In the genomic region with DNA sequence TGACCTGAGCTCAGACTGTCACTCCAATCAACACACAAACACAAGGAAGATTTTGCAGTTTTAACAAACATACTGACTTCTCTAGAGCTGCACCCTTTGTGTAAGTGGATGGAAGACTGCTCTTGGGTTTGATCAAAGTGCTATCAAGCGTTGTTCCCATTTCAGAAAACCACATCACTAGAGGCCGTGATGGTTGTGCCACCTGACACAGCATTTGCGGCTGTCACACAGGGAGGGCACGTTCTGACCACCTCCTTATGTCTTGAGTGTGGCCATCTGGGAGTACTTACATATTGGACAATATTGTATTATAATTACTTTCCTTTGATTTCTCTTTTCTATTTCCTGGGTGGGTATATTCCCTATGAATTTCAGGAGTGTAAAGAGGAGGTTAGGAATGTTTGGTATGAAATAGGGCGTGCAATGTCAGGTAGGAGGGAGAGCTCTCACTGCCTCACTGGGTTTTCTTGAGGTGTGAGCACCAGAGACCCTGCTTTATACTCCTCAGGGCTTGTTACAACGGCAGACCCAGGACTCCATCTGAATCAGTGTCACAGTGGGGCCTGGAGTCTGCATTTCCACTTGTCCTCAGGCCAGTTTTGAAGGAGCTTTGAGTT, we compare ENCODE assay signal across 11 cellular contexts.
DNase-seq lines count a peak whose midpoint lies in the region; ATAC-seq and TF ChIP-seq lines count a peak whose summit lies in the region.
"Had no signal": no experiment of that assay in that cellular context is flagged by ENCODE, and none has a peak within 500 bp of the region (broad histone marks: within the 10 kb centered on the region; RNA-seq: fewer than 3 reads in every experiment).

No MANE protein-coding gene starts in this region.

- DNase-seq in activated T-cell treated with anti-CD3 and anti-CD28 coated beads, Interleukin-2, amount 50 U/mL, for 24 hours = no peak
- no peak for DNase-seq in activated T-cell treated with anti-CD3 and anti-CD28 coated beads, Interleukin-2, amount 50 U/mL, for 4 hours
- no peak for DNase-seq in stimulated activated naive B cell treated with anti-CD40 and anti-IgM and Interleukin-4, amounts not matched to agents 10 μg/mL and 1 μg/mL and 100 μg/mL, for 72 hours
- DNase-seq in NCI-H2227 (lab: John Stamatoyannopoulos, UW; ENCODE audit: unreplicated experiment) (no peak), gastrocnemius medialis (no peak)

- peaks cover 8% of the 10 kb centered on the region for H3K4me1 Mint-ChIP-seq in activated T-cell treated with anti-CD3 and anti-CD28 coated beads, Interleukin-2, amount 50 U/mL, for 24 hours (ENCODE audit: low read depth)
- H3K4me1 Mint-ChIP-seq in activated T-cell treated with anti-CD3 and anti-CD28 coated beads, Interleukin-2, amount 50 U/mL, for 4 hours (ENCODE audit: low read depth) = peaks cover 7% of the 10 kb centered on the region
- H3K4me1 Mint-ChIP-seq in activated T-helper 17 cell treated with anti-CD3 and anti-CD28 coated beads, Interleukin-2, amount 50 U/mL, for 72 hours = no peaks in the 10 kb centered on the region
- peaks cover 19 to 35% of the 10 kb centered on the region in 2 donors for H3K4me1 Mint-ChIP-seq in stimulated activated naive B cell treated with anti-CD40 and anti-IgM and Interleukin-4, amounts not matched to agents 10 μg/mL and 1 μg/mL and 100 μg/mL, for 72 hours

- in situ Hi-C loops in gastrocnemius medialis (cut with MboI; ENCODE audit: low sequenced_read_pairs in 4 of 4) = loop anchor here (5.0 to 25.0 kb wide), 4 partner anchors 85 to 755 kb away; partner anchors contain the start of gene TCL1B (in 1 of the 4)

- peak overlapping the region; percentile 48 for H3K27ac Mint-ChIP-seq in activated T-cell treated with anti-CD3 and anti-CD28 coated beads, Interleukin-2, amount 50 U/mL, for 24 hours
- peak overlapping the region; percentile 33 for H3K27ac Mint-ChIP-seq in activated T-helper 17 cell treated with anti-CD3 and anti-CD28 coated beads, Interleukin-2, amount 50 U/mL, for 72 hours
- no peak overlapping the region for H3K27ac Mint-ChIP-seq in stimulated activated naive B cell treated with anti-CD40 and anti-IgM and Interleukin-4, amounts not matched to agents 10 μg/mL and 1 μg/mL and 100 μg/mL, for 72 hours

- intact Hi-C loops in gastrocnemius medialis (cut with DNase I; ENCODE audit: low total_unique reads) = loop anchor here (1.0 to 10.0 kb wide), 2 partner anchors 85 to 243 kb away; partner anchors contain the start of gene TCL1B

- no peak for ATAC-seq in activated T-cell treated with anti-CD3 and anti-CD28 coated beads, Interleukin-2, amount 50 U/mL, for 4 hours
- peak; percentile 8 for ATAC-seq in HG02759 (IDR thresholded peaks at IDR 0.05; ENCODE audit: unreplicated experiment)
- peak; percentile 10 for ATAC-seq in activated T-helper 17 cell treated with anti-CD3 and anti-CD28 coated beads, Interleukin-2, amount 50 U/mL, for 72 hours (replicated peaks)
- peak; percentile 28 to 33 for ATAC-seq in stimulated activated naive B cell treated with anti-CD40 and anti-IgM and Interleukin-4, amounts not matched to agents 10 μg/mL and 1 μg/mL and 100 μg/mL, for 72 hours (replicated peaks)
- no peak for ATAC-seq in HG03342 (IDR thresholded peaks at IDR 0.05; ENCODE audit: unreplicated experiment)
- no peak for ATAC-seq in gastrocnemius medialis

- no peaks in the 10 kb centered on the region for H3K9me3 ChIP-seq in gastrocnemius medialis
- H3K9me3 ChIP-seq: right atrium auricular region, suprapubic skin had no signal

- H3K4me3 Mint-ChIP-seq in activated T-cell treated with anti-CD3 and anti-CD28 coated beads, Interleukin-2, amount 50 U/mL, for 24 hours = no peak overlapping the region
- H3K4me3 Mint-ChIP-seq in activated T-cell treated with anti-CD3 and anti-CD28 coated beads, Interleukin-2, amount 50 U/mL, for 4 hours = no peak overlapping the region
- H3K4me3 Mint-ChIP-seq in activated T-helper 17 cell treated with anti-CD3 and anti-CD28 coated beads, Interleukin-2, amount 50 U/mL, for 72 hours = no peak overlapping the region
- H3K4me3 Mint-ChIP-seq in stimulated activated naive B cell treated with anti-CD40 and anti-IgM and Interleukin-4, amounts not matched to agents 10 μg/mL and 1 μg/mL and 100 μg/mL, for 72 hours = no peak overlapping the region

- H3K36me3 Mint-ChIP-seq in activated T-cell treated with anti-CD3 and anti-CD28 coated beads, Interleukin-2, amount 50 U/mL, for 24 hours (ENCODE audit: low read depth) = peaks cover 85% of the 10 kb centered on the region
- H3K36me3 Mint-ChIP-seq in activated T-cell treated with anti-CD3 and anti-CD28 coated beads, Interleukin-2, amount 50 U/mL, for 4 hours (ENCODE audit: insufficient read depth) = peaks cover 20% of the 10 kb centered on the region
- H3K36me3 Mint-ChIP-seq in activated T-helper 17 cell treated with anti-CD3 and anti-CD28 coated beads, Interleukin-2, amount 50 U/mL, for 72 hours (ENCODE audit: low read depth) = peaks cover 92% of the 10 kb centered on the region
- peaks cover 35 to 64% of the 10 kb centered on the region in 2 donors for H3K36me3 Mint-ChIP-seq in stimulated activated naive B cell treated with anti-CD40 and anti-IgM and Interleukin-4, amounts not matched to agents 10 μg/mL and 1 μg/mL and 100 μg/mL, for 72 hours

- TF ChIP-seq POLR2A in gastrocnemius medialis (IDR thresholded peaks at IDR 0.05) = no peak

- no peak overlapping the region for H3K4me3 ChIP-seq in gastrocnemius medialis
- H3K4me3 ChIP-seq: lung, right atrium auricular region, suprapubic skin had no signal

- H3K4me1 ChIP-seq in gastrocnemius medialis = no peaks in the 10 kb centered on the region
- H3K4me1 ChIP-seq: right atrium auricular region had no signal

- peaks cover 0 to 7% of the 10 kb centered on the region in 2 donors for H3K36me3 ChIP-seq in gastrocnemius medialis

- H3K9me3 Mint-ChIP-seq in activated T-cell treated with anti-CD3 and anti-CD28 coated beads, Interleukin-2, amount 50 U/mL, for 24 hours = no peaks in the 10 kb centered on the region
- no peaks in the 10 kb centered on the region for H3K9me3 Mint-ChIP-seq in activated T-cell treated with anti-CD3 and anti-CD28 coated beads, Interleukin-2, amount 50 U/mL, for 4 hours
- H3K9me3 Mint-ChIP-seq in activated T-helper 17 cell treated with anti-CD3 and anti-CD28 coated beads, Interleukin-2, amount 50 U/mL, for 72 hours = no peaks in the 10 kb centered on the region
- no peaks in the 10 kb centered on the region for H3K9me3 Mint-ChIP-seq in stimulated activated naive B cell treated with anti-CD40 and anti-IgM and Interleukin-4, amounts not matched to agents 10 μg/mL and 1 μg/mL and 100 μg/mL, for 72 hours

- no peaks in the 10 kb centered on the region for H3K27me3 ChIP-seq in gastrocnemius medialis
- H3K27me3 ChIP-seq: right atrium auricular region, suprapubic skin had no signal

- H3K27me3 Mint-ChIP-seq in activated T-cell treated with anti-CD3 and anti-CD28 coated beads, Interleukin-2, amount 50 U/mL, for 24 hours = no peaks in the 10 kb centered on the region
- H3K27me3 Mint-ChIP-seq in activated T-cell treated with anti-CD3 and anti-CD28 coated beads, Interleukin-2, amount 50 U/mL, for 4 hours (ENCODE audit: low read depth) = no peaks in the 10 kb centered on the region
- no peaks in the 10 kb centered on the region for H3K27me3 Mint-ChIP-seq in activated T-helper 17 cell treated with anti-CD3 and anti-CD28 coated beads, Interleukin-2, amount 50 U/mL, for 72 hours
- H3K27me3 Mint-ChIP-seq in stimulated activated naive B cell treated with anti-CD40 and anti-IgM and Interleukin-4, amounts not matched to agents 10 μg/mL and 1 μg/mL and 100 μg/mL, for 72 hours = no peaks in the 10 kb centered on the region

- no peak overlapping the region for H3K27ac ChIP-seq in gastrocnemius medialis
- H3K27ac ChIP-seq: right atrium auricular region, suprapubic skin had no signal

- no peak for TF ChIP-seq CTCF in gastrocnemius medialis (IDR thresholded peaks at IDR 0.05 in 4 of 5, conservative IDR thresholded peaks at IDR 0.05 in 1 of 5)

Comparison
In these comparisons a context has a peak if more than half of its experiments do, and no peak if none do; other contexts are left out.
1. ATAC-seq: peak in HG02759 (single experiment), activated T-helper 17 cell treated with anti-CD3 and anti-CD28 coated beads, Interleukin-2, amount 50 U/mL, for 72 hours (single experiment) and stimulated activated naive B cell treated with anti-CD40 and anti-IgM and Interleukin-4, amounts not matched to agents 10 μg/mL and 1 μg/mL and 100 μg/mL, for 72 hours (2 of 2); none in activated T-cell treated with anti-CD3 and anti-CD28 coated beads, Interleukin-2, amount 50 U/mL, for 4 hours (0 of 2), HG03342 (single experiment) and gastrocnemius medialis (0 of 2).